In genomic region chr12:97142737-97143450, GRCh38 we compare ENCODE assay signal across 19 cellular contexts.
A peak's percentile ranks its signal among the peaks of the same experiment; 100 is the strongest.
DNase-seq lines count a peak whose midpoint lies in the region; TF ChIP-seq lines count a peak whose summit lies in the region.
"Had no signal": no experiment of that assay in that cellular context is flagged by ENCODE, and none has a peak within 500 bp of the region (broad histone marks: within the 10 kb centered on the region; RNA-seq: fewer than 3 reads in every experiment).

No MANE protein-coding gene starts in this region.

- peaks cover 53% of the 10 kb centered on the region for H3K4me1 Mint-ChIP-seq in endothelial cell (ENCODE audit: unreplicated experiment)
- H3K4me1 Mint-ChIP-seq: activated CD4-positive, alpha-beta T cell treated with anti-CD3 and anti-CD28 coated beads, Interleukin-2, amount 10 ng/mL, durations not matched to agents 24 days and 14 days; B cell; immature natural killer cell; naive B cell had no signal

- peak; percentile 34 for DNase-seq in DMS153 (lab: John Stamatoyannopoulos, UW)
- DNase-seq in DMS153 treated with DMSO at 0.1 percent for 48 hours (lab: John Stamatoyannopoulos, UW; ENCODE audit: unreplicated experiment), result no peak
- peak; percentile 75 for DNase-seq in NCI-H82 (lab: John Stamatoyannopoulos, UW)
- DNase-seq in endothelial cell (ENCODE audit: low spot score), result peak; percentile 31
- DNase-seq in NCI-H128 (lab: John Stamatoyannopoulos, UW; ENCODE audit: unreplicated experiment), result no peak
- DNase-seq in DMS79 treated with DMSO at 0.1 percent for 48 hours (lab: John Stamatoyannopoulos, UW), result no peak
- DNase-seq in NCI-H1436 treated with DMSO at 0.1 percent for 48 hours (lab: John Stamatoyannopoulos, UW), result no peak
- DNase-seq: activated CD4-positive, alpha-beta T cell treated with anti-CD3 and anti-CD28 coated beads, Interleukin-2, amount 10 ng/mL, durations not matched to agents 24 days and 14 days; effector CD8-positive, alpha-beta T cell; immature natural killer cell; Karpas-422; naive B cell; NCI-H1048; NK-92 treated with Interleukin-12 subunit alpha and Interleukin-12 subunit beta, amount 100 ng/mL, for 24 hours; small intestine; stimulated activated CD4-positive, alpha-beta T cell treated with anti-CD3 and anti-CD28 coated beads, Interleukin-4, amount 100 ng/mL, for 24 hours had no signal

- H3K36me3 Mint-ChIP-seq in endothelial cell (ENCODE audit: low read depth, unreplicated experiment), result no peaks in the 10 kb centered on the region
- H3K36me3 Mint-ChIP-seq: immature natural killer cell, naive B cell had no signal

- H3K4me3 ChIP-seq in neuron (ENCODE audit: low read length), result no peak overlapping the region

- H3K9me3 Mint-ChIP-seq in endothelial cell (ENCODE audit: unreplicated experiment), result no peaks in the 10 kb centered on the region
- H3K9me3 Mint-ChIP-seq: activated CD4-positive, alpha-beta T cell treated with anti-CD3 and anti-CD28 coated beads, Interleukin-2, amount 10 ng/mL, durations not matched to agents 24 days and 14 days had no signal

- peaks cover 1% of the 10 kb centered on the region for H3K27me3 Mint-ChIP-seq in endothelial cell (ENCODE audit: unreplicated experiment)
- H3K27me3 Mint-ChIP-seq: activated CD4-positive, alpha-beta T cell treated with anti-CD3 and anti-CD28 coated beads, Interleukin-2, amount 10 ng/mL, durations not matched to agents 24 days and 14 days; progenitor cell of endocrine pancreas had no signal

- H3K27me3 ChIP-seq in neuron (ENCODE audit: insufficient read depth, low read length), result no peaks in the 10 kb centered on the region

- H3K27ac Mint-ChIP-seq in endothelial cell (ENCODE audit: unreplicated experiment), result peak overlapping the region; percentile 95
- H3K27ac Mint-ChIP-seq: activated CD4-positive, alpha-beta T cell treated with anti-CD3 and anti-CD28 coated beads, Interleukin-2, amount 10 ng/mL, durations not matched to agents 24 days and 14 days; B cell; immature natural killer cell; naive B cell; progenitor cell of endocrine pancreas had no signal

- H2AFZ ChIP-seq in neuron (ENCODE audit: low read depth, low read length), result peak overlapping the region; percentile 49

- H3K9me3 ChIP-seq in neuron (ENCODE audit: low read length), result peaks cover 3% of the 10 kb centered on the region

- peaks cover 31% of the 10 kb centered on the region for H3K4me1 ChIP-seq in neuron (ENCODE audit: insufficient read depth, low read length)

- H3K4me3 Mint-ChIP-seq in endothelial cell (ENCODE audit: unreplicated experiment), result no peak overlapping the region
- H3K4me3 Mint-ChIP-seq: activated CD4-positive, alpha-beta T cell treated with anti-CD3 and anti-CD28 coated beads, Interleukin-2, amount 10 ng/mL, durations not matched to agents 24 days and 14 days; B cell; immature natural killer cell; naive B cell had no signal

- TF ChIP-seq CTCF in endothelial cell (IDR thresholded peaks at IDR 0.05; ENCODE audit: unreplicated experiment), result no peak

- no peaks in the 10 kb centered on the region for H3K36me3 ChIP-seq in neuron (ENCODE audit: insufficient read depth, low read length)

Comparison
In these comparisons a context has a peak if more than half of its experiments do, and no peak if none do; other contexts are left out.
1. DNase-seq: peak in DMS153 (single experiment), NCI-H82 (single experiment) and endothelial cell (single experiment); none in DMS153 treated with DMSO at 0.1 percent for 48 hours (single experiment), NCI-H128 (single experiment), DMS79 treated with DMSO at 0.1 percent for 48 hours (single experiment) and NCI-H1436 treated with DMSO at 0.1 percent for 48 hours (single experiment).